ENCODE assay signal across 9 cellular contexts in genomic region chr1:54253480-54253879, GRCh38. TPM values are rescaled to one million over a fixed set of nuclear protein-coding genes. Genes with fewer than 3 reads are reported as not detected.
DNase-seq lines count a peak whose midpoint lies in the region; FAIRE-seq and TF ChIP-seq lines count a peak whose summit lies in the region.
"Had no signal": no experiment of that assay in that cellular context is flagged by ENCODE, and none has a peak within 500 bp of the region (broad histone marks: within the 10 kb centered on the region; RNA-seq: fewer than 3 reads in every experiment).

No MANE protein-coding gene starts in this region.

- CTCF ChIA-PET in mammary epithelial cell (lab: Charles Lee; ENCODE audit: low non-redundant PET): interaction anchor here (0.6 kb wide), 3 partner anchors 20 to 593 kb away, joined by 3 to 4 read pairs (median 3); no protein-coding TSS in a partner anchor

- H3K9ac ChIP-seq in BLaER1 treated with 17β-estradiol and CSF1 and Interleukin-3, amounts not matched to agents 10 nM and 100 nM: peak overlapping the region in 10 of 11 experiments; percentile 1 to 70 (median 36); a peak in 16 of 22 replicates
- H3K9ac ChIP-seq in mammary epithelial cell (ENCODE audit: insufficient read depth, low read length) (no peak overlapping the region), mesendoderm (ENCODE audit: low read length) (no peak overlapping the region)

- no peak for TF ChIP-seq POLR2A in NB4 (IDR thresholded peaks at IDR 0.05; ENCODE audit: extremely low read depth, insufficient read length)

- no TSS peak for BruUV-seq in mammary epithelial cell (replicated peaks; lab: Mats Ljungman, UMichigan)

- intact Hi-C loops in mammary epithelial cell (cut with micrococcal nuclease): no loop called here

- H4K8ac ChIP-seq in mesendoderm (ENCODE audit: low read depth, low read length): no peak overlapping the region

- H3K4ac ChIP-seq in mesendoderm (ENCODE audit: low read depth, low read length): no peak overlapping the region

- H3K79me2 ChIP-seq in mammary epithelial cell (ENCODE audit: insufficient read depth, low read length): no peaks in the 10 kb centered on the region
- peaks cover 5% of the 10 kb centered on the region for H3K79me2 ChIP-seq in mesendoderm (ENCODE audit: control insufficient read depth, insufficient read depth, low read length)

- H2BK15ac ChIP-seq in mesendoderm (replicated peaks; ENCODE audit: low read depth): no peak overlapping the region

- peak overlapping the region; percentile 65 to 96 (median 88) for H3K4me2 ChIP-seq in BLaER1 treated with 17β-estradiol and CSF1 and Interleukin-3, amounts not matched to agents 10 nM and 100 nM
- H3K4me2 ChIP-seq in mammary epithelial cell (ENCODE audit: insufficient read depth, low read depth, low read length): no peak overlapping the region
- no peak overlapping the region for H3K4me2 ChIP-seq in mesendoderm (ENCODE audit: low read length)

- no peaks in the 10 kb centered on the region for H3K27me3 ChIP-seq in BLaER1 treated with 17β-estradiol and CSF1 and Interleukin-3, amounts not matched to agents 10 nM and 100 nM
- H3K27me3 ChIP-seq in mammary epithelial cell (ENCODE audit: insufficient read depth, low read length): no peaks in the 10 kb centered on the region
- no peaks in the 10 kb centered on the region for H3K27me3 ChIP-seq in mesendoderm (ENCODE audit: insufficient read depth, low read length, poor library complexity)

- 10% methylated on average over 5 of the region's 5 CpGs for WGBS in mammary epithelial cell (ENCODE audit: low coverage, missing lambda C conversion rate)
- no CpG with 5 or more reads among the region's 5 CpGs for WGBS in mesendoderm (ENCODE audit: extremely low coverage, insufficient coverage, low lambda C conversion rate)

- H2AK5ac ChIP-seq in mesendoderm (ENCODE audit: low read length): no peak overlapping the region

- H4K5ac ChIP-seq in mesendoderm (ENCODE audit: low read length): no peak overlapping the region

- TF ChIP-seq CTCF in NB4 (IDR thresholded peaks at IDR 0.05; ENCODE audit: low read depth, low read length): no peak
- TF ChIP-seq CTCF in mammary epithelial cell (conservative IDR thresholded peaks at IDR 0.05 in 1 of 2, IDR thresholded peaks at IDR 0.05 in 1 of 2; ENCODE audit: extremely low read depth in 1 of 2, insufficient read depth in 1 of 2, low read depth in 1 of 2, low read length in 2 of 2): no peak
- no peak for TF ChIP-seq CTCF in D721Med (IDR thresholded peaks at IDR 0.05; ENCODE audit: insufficient read depth, missing control alignments)

- in situ Hi-C loops in mammary epithelial cell (cut with MboI; ENCODE audit: low sequenced_read_pairs in 2 of 2): no loop called here
- in situ Hi-C loops in G401 (cut with HindIII; ENCODE audit: low sequenced_read_pairs): no loop called here

- peaks cover 12% of the 10 kb centered on the region for H3K79me1 ChIP-seq in mesendoderm (ENCODE audit: low read length)

- dilution Hi-C loops in mammary epithelial cell (cut with HindIII; ENCODE audit: low sequenced_read_pairs): no loop called here

- no peak overlapping the region for H3K23ac ChIP-seq in mesendoderm (ENCODE audit: low read length)

- H3K4me1 ChIP-seq in BLaER1 treated with 17β-estradiol and CSF1 and Interleukin-3, amounts not matched to agents 10 nM and 100 nM: peaks cover 16 to 58% (median 38%) of the 10 kb centered on the region in 10 experiments
- H3K4me1 ChIP-seq in mammary epithelial cell (ENCODE audit: insufficient read depth, low read length): peaks cover 20% of the 10 kb centered on the region
- no peaks in the 10 kb centered on the region for H3K4me1 ChIP-seq in mesendoderm (ENCODE audit: control insufficient read depth, low read depth, low read length)

- peak overlapping the region in 1 of 10 experiments; percentile 9; a peak in 2 of 20 replicates for H3K4me3 ChIP-seq in BLaER1 treated with 17β-estradiol and CSF1 and Interleukin-3, amounts not matched to agents 10 nM and 100 nM
- H3K4me3 ChIP-seq in NB4 (ENCODE audit: low read depth, low read length) (no peak overlapping the region), mammary epithelial cell (replicated peaks in 1 of 3; ENCODE audit: insufficient read depth in 1 of 3, low read depth in 2 of 3, low read length in 3 of 3) (no peak overlapping the region), mesendoderm (ENCODE audit: low read length) (no peak overlapping the region)
- H3K4me3 ChIP-seq: HAP-1 had no signal

- H3K9me3 ChIP-seq in BLaER1 treated with 17β-estradiol and CSF1 and Interleukin-3, amounts not matched to agents 10 nM and 100 nM (replicated peaks in 1 of 11): no peaks in the 10 kb centered on the region
- no peaks in the 10 kb centered on the region for H3K9me3 ChIP-seq in mammary epithelial cell (replicated peaks; ENCODE audit: insufficient read depth, low read length)
- H3K9me3 ChIP-seq: HAP-1 had no signal

- no peak for FAIRE-seq in D721Med (lab: Jason Lieb, UNC)

- H2AFZ ChIP-seq in mammary epithelial cell (ENCODE audit: low read depth, low read length): no peak overlapping the region

- H2BK5ac ChIP-seq in mesendoderm (ENCODE audit: low read length): no peak overlapping the region

- H3K27ac ChIP-seq in BLaER1 treated with 17β-estradiol and CSF1 and Interleukin-3, amounts not matched to agents 10 nM and 100 nM: peak overlapping the region in 8 of 11 experiments; percentile 53 to 76 (median 66); a peak in 16 of 22 replicates
- H3K27ac ChIP-seq in mammary epithelial cell (ENCODE audit: insufficient read depth, low read depth, low read length) (no peak overlapping the region), mesendoderm (ENCODE audit: low read depth, low read length) (peak overlapping the region; percentile 7)

- H2BK120ac ChIP-seq in mesendoderm (ENCODE audit: low read depth, low read length): no peak overlapping the region

- no peak overlapping the region for H3K56ac ChIP-seq in mesendoderm (ENCODE audit: low read length)

- H3K18ac ChIP-seq in mesendoderm (ENCODE audit: low read length): no peak overlapping the region

- peaks cover 9 to 71% (median 23%) of the 10 kb centered on the region in 11 experiments; a peak in 19 of 22 replicates for H4K20me1 ChIP-seq in BLaER1 treated with 17β-estradiol and CSF1 and Interleukin-3, amounts not matched to agents 10 nM and 100 nM
- H4K20me1 ChIP-seq in mammary epithelial cell (ENCODE audit: insufficient read depth, low read length): no peaks in the 10 kb centered on the region

- DNase-seq in NB4 (ENCODE audit: low read depth) (peak; percentile 61), mammary epithelial cell (peak; percentile 90), mesendoderm (peak; percentile 23), DMS79 treated with DMSO at 0.1 percent for 48 hours (lab: John Stamatoyannopoulos, UW) (no peak), NCI-H1092 treated with DMSO at 0.1 percent for 48 hours (lab: John Stamatoyannopoulos, UW) (no peak), D721Med (ENCODE audit: insufficient read length, low spot score) (no peak), G401 (ENCODE audit: low spot score) (no peak)

- peaks cover 33 to 53% (median 40%) of the 10 kb centered on the region in 11 experiments for H3K36me3 ChIP-seq in BLaER1 treated with 17β-estradiol and CSF1 and Interleukin-3, amounts not matched to agents 10 nM and 100 nM
- H3K36me3 ChIP-seq in mammary epithelial cell (ENCODE audit: insufficient read depth, low read length) (no peaks in the 10 kb centered on the region), mesendoderm (ENCODE audit: control insufficient read depth, insufficient read depth, low read length) (peaks cover 9% of the 10 kb centered on the region)
- H3K36me3 ChIP-seq: HAP-1 had no signal

RNA-seq across cellular contexts. Expression of gene MRPL37, which starts 53.5 kb away (rescaled TPM):
- total RNA-seq in mammary epithelial cell: 10 to 100 TPM; 90.9 to 96.2 TPM
- polyA plus RNA-seq in mammary epithelial cell: 37.5 TPM
- polyA minus RNA-seq in mammary epithelial cell: 99.3 TPM
- polyA plus RNA-seq in mesendoderm (2013, experiment 1 of 2): 131 TPM
- 133 TPM for polyA plus RNA-seq in mesendoderm (2013, experiment 2 of 2)
- total RNA-seq in G401 (2014; rRNA removed; shearing (Covaris generic)): 190 and 218 TPM in 2 replicates

RNA-seq across cellular contexts. Expression of gene CYB5RL, which starts 53.6 kb away (rescaled TPM):
- total RNA-seq in mammary epithelial cell: 1 to 10 TPM; 1.7 to 4.0 TPM
- polyA plus RNA-seq in mammary epithelial cell: 2.3 TPM
- 17.1 TPM for polyA minus RNA-seq in mammary epithelial cell
- polyA plus RNA-seq in mesendoderm (2013, experiment 1 of 2): 5.3 TPM
- polyA plus RNA-seq in mesendoderm (2013, experiment 2 of 2): 5.6 TPM
- 5.5 and 6.2 TPM in 2 replicates for total RNA-seq in G401 (2014; rRNA removed; shearing (Covaris generic))

Comparison
In these comparisons a context has a peak if more than half of its experiments do, and no peak if none do; other contexts are left out.
1. H3K4me2 ChIP-seq: peak in BLaER1 treated with 17β-estradiol and CSF1 and Interleukin-3, amounts not matched to agents 10 nM and 100 nM (11 of 11); none in mammary epithelial cell (single experiment) and mesendoderm (single experiment).
2. H3K9ac ChIP-seq: peak in BLaER1 treated with 17β-estradiol and CSF1 and Interleukin-3, amounts not matched to agents 10 nM and 100 nM (10 of 11); none in mammary epithelial cell (single experiment) and mesendoderm (single experiment).
3. DNase-seq: peak in NB4 (single experiment), mammary epithelial cell (single experiment) and mesendoderm (single experiment); none in DMS79 treated with DMSO at 0.1 percent for 48 hours (single experiment), NCI-H1092 treated with DMSO at 0.1 percent for 48 hours (single experiment), D721Med (single experiment) and G401 (single experiment).